ENCODE assay signal across 10 cellular contexts in the genomic region with DNA sequence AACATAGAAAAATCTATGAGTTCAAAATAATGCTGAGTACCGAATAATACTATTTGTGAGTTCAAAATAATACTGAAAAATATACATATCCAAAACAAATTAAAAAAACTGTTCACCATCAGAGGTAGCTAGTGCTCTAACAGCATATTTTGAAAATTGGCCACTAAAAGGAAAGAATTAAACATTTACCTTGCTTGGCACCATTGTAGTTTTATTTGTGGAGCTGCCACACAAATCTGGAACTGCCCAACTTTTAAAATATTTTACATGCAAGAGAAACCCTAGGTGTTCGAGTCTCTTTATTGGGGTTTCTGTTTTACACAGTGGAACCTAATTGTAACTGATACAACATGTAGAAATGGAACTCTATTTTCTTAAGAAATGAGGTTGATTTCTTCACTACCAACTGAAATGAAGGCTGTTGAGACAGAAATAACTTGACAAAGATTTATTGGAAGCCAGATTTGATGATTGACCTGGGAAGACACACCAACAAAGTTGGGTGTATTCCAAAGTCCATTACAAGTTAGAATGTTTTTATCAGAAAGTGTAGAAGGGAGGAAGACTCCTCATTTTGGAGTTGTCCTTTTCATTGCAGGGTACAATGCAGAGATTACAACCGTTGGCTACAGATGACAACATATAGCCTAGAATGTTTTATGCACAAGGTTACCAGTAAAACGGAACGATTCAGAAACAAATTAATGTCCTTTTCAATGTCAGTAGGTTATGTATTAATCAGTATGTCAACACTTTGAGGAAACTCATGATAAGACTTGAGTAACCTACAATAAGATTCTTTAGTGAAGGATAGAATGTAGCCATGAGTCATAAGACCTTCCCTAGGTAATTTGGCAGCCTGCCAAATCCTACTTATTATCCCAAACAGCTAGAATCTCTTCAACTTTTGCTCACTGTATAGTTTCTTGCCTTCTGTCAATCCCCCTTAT.
A peak's percentile ranks its signal among the peaks of the same experiment; 100 is the strongest.
DNase-seq lines count a peak whose midpoint lies in the region; ATAC-seq and TF ChIP-seq lines count a peak whose summit lies in the region.
"Had no signal": no experiment of that assay in that cellular context is flagged by ENCODE, and none has a peak within 500 bp of the region (broad histone marks: within the 10 kb centered on the region; RNA-seq: fewer than 3 reads in every experiment).

No MANE protein-coding gene starts in this region.

- no peaks in the 10 kb centered on the region for H3K4me1 Mint-ChIP-seq in activated CD8-positive, alpha-beta T cell treated with anti-CD3 and anti-CD28 coated beads for 36 hours (ENCODE audit: low read depth)
- H3K4me1 Mint-ChIP-seq: central memory CD8-positive, alpha-beta T cell had no signal

- H3K36me3 Mint-ChIP-seq in activated CD8-positive, alpha-beta T cell treated with anti-CD3 and anti-CD28 coated beads for 36 hours (ENCODE audit: low read depth), result no peaks in the 10 kb centered on the region

- ATAC-seq in GM18858 (IDR thresholded peaks at IDR 0.05; ENCODE audit: unreplicated experiment), result no peak
- ATAC-seq in activated CD8-positive, alpha-beta T cell treated with anti-CD3 and anti-CD28 coated beads for 36 hours, result no peak

- H3K9me3 Mint-ChIP-seq in activated CD8-positive, alpha-beta T cell treated with anti-CD3 and anti-CD28 coated beads for 36 hours, result no peaks in the 10 kb centered on the region
- H3K9me3 Mint-ChIP-seq: central memory CD8-positive, alpha-beta T cell had no signal

- no peak for TF ChIP-seq CTCF in fibroblast of mammary gland (conservative IDR thresholded peaks at IDR 0.05; ENCODE audit: control insufficient read depth, insufficient read depth, low read depth, low read length)
- no peak for TF ChIP-seq CTCF in activated CD8-positive, alpha-beta T cell treated with anti-CD3 and anti-CD28 coated beads for 36 hours (IDR thresholded peaks at IDR 0.05)

- DNase-seq in NCI-H1105 treated with DMSO at 0.1 percent for 48 hours (lab: John Stamatoyannopoulos, UW), result peak; percentile 18
- no peak for DNase-seq in NCI-H1105 (lab: John Stamatoyannopoulos, UW)
- DNase-seq in OCI-M1 (lab: John Stamatoyannopoulos, UW), result peak; percentile 41
- peak; percentile 54 for DNase-seq in fibroblast of mammary gland (ENCODE audit: low read depth)
- DNase-seq in pulmonary artery endothelial cell (ENCODE audit: low read depth, low spot score), result peak; percentile 37
- no peak for DNase-seq in activated CD8-positive, alpha-beta T cell treated with anti-CD3 and anti-CD28 coated beads for 36 hours
- DNase-seq in CD1c-positive myeloid dendritic cell (ENCODE audit: extremely low spot score), result no peak
- DNase-seq: hippocampal formation had no signal

- CTCF ChIA-PET in activated CD8-positive, alpha-beta T cell treated with anti-CD3 and anti-CD28 coated beads for 36 hours (lab: Charles Lee), result interaction anchor here (0.9 kb wide), 1 partner anchor 9 kb away, joined by 3 read pairs; no protein-coding TSS in a partner anchor

- H3K4me3 ChIP-seq in fibroblast of mammary gland (ENCODE audit: control insufficient read depth, low read depth, low read length), result no peak overlapping the region

- H3K27me3 Mint-ChIP-seq in activated CD8-positive, alpha-beta T cell treated with anti-CD3 and anti-CD28 coated beads for 36 hours, result peaks cover 4% of the 10 kb centered on the region

- H3K27ac Mint-ChIP-seq in activated CD8-positive, alpha-beta T cell treated with anti-CD3 and anti-CD28 coated beads for 36 hours, result no peak overlapping the region

- H3K4me3 Mint-ChIP-seq in activated CD8-positive, alpha-beta T cell treated with anti-CD3 and anti-CD28 coated beads for 36 hours, result no peak overlapping the region
- H3K4me3 Mint-ChIP-seq: central memory CD8-positive, alpha-beta T cell had no signal

- POLR2A ChIA-PET in activated CD8-positive, alpha-beta T cell treated with anti-CD3 and anti-CD28 coated beads for 36 hours (lab: Charles Lee), result no interaction called here

- intact Hi-C loops in activated CD8-positive, alpha-beta T cell treated with anti-CD3 and anti-CD28 coated beads for 36 hours (cut with micrococcal nuclease), result no loop called here

Comparison
In these comparisons a context has a peak if more than half of its experiments do, and no peak if none do; other contexts are left out.
1. DNase-seq: peak in NCI-H1105 treated with DMSO at 0.1 percent for 48 hours (single experiment), OCI-M1 (single experiment), fibroblast of mammary gland (single experiment) and pulmonary artery endothelial cell (single experiment); none in NCI-H1105 (single experiment), activated CD8-positive, alpha-beta T cell treated with anti-CD3 and anti-CD28 coated beads for 36 hours (single experiment) and CD1c-positive myeloid dendritic cell (single experiment).